25 cellular contexts compared by ENCODE assay signal in genomic region chr4:117478702-117479101, GRCh38.
"Had no signal": no experiment of that assay in that cellular context is flagged by ENCODE, and none has a peak within 500 bp of the region (broad histone marks: within the 10 kb centered on the region; RNA-seq: fewer than 3 reads in every experiment).

No MANE protein-coding gene starts in this region.

- H3K4me3 ChIP-seq: ovary, prostate gland, testis, uterus had no signal

- H3K36me3 ChIP-seq: brain microvascular endothelial cell, neutrophil, ovary, prostate gland, uterus had no signal

- ATAC-seq: activated CD4-positive, CD25-positive, alpha-beta regulatory T cell treated with anti-CD3 and anti-CD28 coated beads, Interleukin-2, amount 50 U/mL, for 24 hours had no signal

- H3K9me3 Mint-ChIP-seq: activated CD4-positive, alpha-beta memory T cell treated with anti-CD3 and anti-CD28 coated beads, Interleukin-2, amount 10 ng/mL, durations not matched to agents 7 days and 5 days; activated CD4-positive, alpha-beta T cell treated with anti-CD3 and anti-CD28 coated beads, Interleukin-2, amount 10 ng/mL, durations not matched to agents 24 days and 14 days; dendritic cell treated with granulocyte-macrophage colony-stimulating factor and Interleukin-4, amounts not matched to agents 40 ng/mL and 50 ng/mL, for 4 days; nephron had no signal

- H3K4me3 Mint-ChIP-seq: activated CD4-positive, alpha-beta memory T cell treated with anti-CD3 and anti-CD28 coated beads, Interleukin-2, amount 10 ng/mL, durations not matched to agents 7 days and 5 days; activated CD4-positive, alpha-beta T cell treated with anti-CD3 and anti-CD28 coated beads, Interleukin-2, amount 10 ng/mL, durations not matched to agents 24 days and 14 days; activated naive CD4-positive, alpha-beta T cell treated with anti-CD3 and anti-CD28 coated beads, Interleukin-2, amount 50 U/mL, for 24 hours; dendritic cell treated with granulocyte-macrophage colony-stimulating factor and Interleukin-4, amounts not matched to agents 40 ng/mL and 50 ng/mL, for 4 days; memory B cell; nephron had no signal

- H3K27me3 Mint-ChIP-seq: activated CD4-positive, alpha-beta memory T cell treated with anti-CD3 and anti-CD28 coated beads, Interleukin-2, amount 10 ng/mL, durations not matched to agents 7 days and 5 days; activated CD4-positive, alpha-beta T cell treated with anti-CD3 and anti-CD28 coated beads, Interleukin-2, amount 10 ng/mL, durations not matched to agents 24 days and 14 days; activated naive CD4-positive, alpha-beta T cell treated with anti-CD3 and anti-CD28 coated beads, Interleukin-2, amount 50 U/mL, for 24 hours; dendritic cell treated with granulocyte-macrophage colony-stimulating factor and Interleukin-4, amounts not matched to agents 40 ng/mL and 50 ng/mL, for 4 days; memory B cell had no signal

- H3K27ac ChIP-seq: brain microvascular endothelial cell, neutrophil, ovary, prostate gland, testis, uterus, VCaP had no signal

- H3K27ac Mint-ChIP-seq: activated CD4-positive, alpha-beta memory T cell treated with anti-CD3 and anti-CD28 coated beads, Interleukin-2, amount 10 ng/mL, durations not matched to agents 7 days and 5 days; activated CD4-positive, alpha-beta T cell treated with anti-CD3 and anti-CD28 coated beads, Interleukin-2, amount 10 ng/mL, durations not matched to agents 24 days and 14 days; activated naive CD4-positive, alpha-beta T cell treated with anti-CD3 and anti-CD28 coated beads, Interleukin-2, amount 50 U/mL, for 24 hours; dendritic cell treated with granulocyte-macrophage colony-stimulating factor and Interleukin-4, amounts not matched to agents 40 ng/mL and 50 ng/mL, for 4 days; memory B cell; nephron had no signal

- H3K27me3 ChIP-seq: brain microvascular endothelial cell, neutrophil, ovary, testis, uterus had no signal

- DNase-seq: activated CD4-positive, alpha-beta memory T cell treated with anti-CD3 and anti-CD28 coated beads, Interleukin-2, amount 10 ng/mL, durations not matched to agents 7 days and 5 days; activated CD4-positive, alpha-beta T cell treated with anti-CD3 and anti-CD28 coated beads, Interleukin-2, amount 10 ng/mL, durations not matched to agents 24 days and 14 days; activated effector memory CD4-positive, alpha-beta T cell treated with anti-CD3 and anti-CD28 coated beads, Interleukin-2, amount 50 U/mL, for 16 hours; anterior cingulate cortex; brain microvascular endothelial cell; caudate nucleus; effector CD4-positive, alpha-beta T cell; erythroblast; foreskin fibroblast; kidney glomerular epithelial cell; ovary; stimulated activated CD4-positive, alpha-beta T cell treated with anti-CD3 and anti-CD28 coated beads, Interleukin-2, amount 100 ng/mL, for 48 hours; stimulated activated CD8-positive, alpha-beta memory T cell treated with anti-CD3 and anti-CD28 coated beads, Interleukin-4, amount 100 ng/mL, for 48 hours; stimulated activated naive CD4-positive, alpha-beta T cell; testis; trophoblast cell; uterus had no signal

- H3K4me1 Mint-ChIP-seq: activated CD4-positive, alpha-beta memory T cell treated with anti-CD3 and anti-CD28 coated beads, Interleukin-2, amount 10 ng/mL, durations not matched to agents 7 days and 5 days; activated CD4-positive, alpha-beta T cell treated with anti-CD3 and anti-CD28 coated beads, Interleukin-2, amount 10 ng/mL, durations not matched to agents 24 days and 14 days; activated naive CD4-positive, alpha-beta T cell treated with anti-CD3 and anti-CD28 coated beads, Interleukin-2, amount 50 U/mL, for 24 hours; memory B cell; nephron had no signal

- H3K4me1 ChIP-seq: prostate gland, testis, uterus had no signal

- H3K36me3 Mint-ChIP-seq: activated naive CD4-positive, alpha-beta T cell treated with anti-CD3 and anti-CD28 coated beads, Interleukin-2, amount 50 U/mL, for 24 hours; memory B cell had no signal

- H3K9me3 ChIP-seq: neutrophil, ovary, prostate gland, testis, uterus had no signal
